9 cellular contexts compared by ENCODE assay signal in genomic region chr1:45327644-45328515, GRCh38. TPM values are rescaled to one million over a fixed set of nuclear protein-coding genes. Genes with fewer than 3 reads are reported as not detected.
DNase-seq lines count a peak whose midpoint lies in the region; ATAC-seq and TF ChIP-seq lines count a peak whose summit lies in the region.
"Had no signal": no experiment of that assay in that cellular context is flagged by ENCODE, and none has a peak within 500 bp of the region (broad histone marks: within the 10 kb centered on the region; RNA-seq: fewer than 3 reads in every experiment).

No MANE protein-coding gene starts in this region.

- POLR2A ChIA-PET in T-cell (lab: Charles Lee) = interaction anchor here (1.0 to 2.3 kb wide), 2 partner anchors 12 kb away, joined by 3 to 8 read pairs; partner anchors contain the start of genes MUTYH (in 2 of the 2) and TOE1 (in 2 of the 2)
- POLR2A ChIA-PET in HEK293T (lab: Yijun Ruan, JAX) = interaction anchor here (0.6 to 7.0 kb wide), 3 partner anchors 9 to 16 kb away, joined by 3 to 61 read pairs (median 4); partner anchors contain the start of genes MUTYH and TOE1

- no peaks in the 10 kb centered on the region; the same call in 1 of the 2 replicates for H3K4me1 ChIP-seq in BE2C

- ATAC-seq in T-cell (replicated peaks in 1 of 4) (peak in 1 of 4 experiments; percentile 7), left colon (peak; percentile 26), GM21381 (IDR thresholded peaks at IDR 0.05; ENCODE audit: unreplicated experiment) (no peak)

- DNase-seq in BE2C (no peak), GM12864 (ENCODE audit: low read depth) (no peak), T-cell (no peak), left colon (no peak), activated gamma-delta T cell (lab: John Stamatoyannopoulos, UW) (no peak), GF-D8 (lab: John Stamatoyannopoulos, UW) (no peak), HEK293T (ENCODE audit: extremely low spot score) (no peak)
- DNase-seq: SW 1271 had no signal

- no peaks in the 10 kb centered on the region for H3K9me3 ChIP-seq in BE2C

- peaks cover 6 to 12% (median 12%) of the 10 kb centered on the region in 3 donors for H3K4me1 Mint-ChIP-seq in T-cell

- intact Hi-C loops in left colon (cut with DNase I, micrococcal nuclease) = no loop called here

- peak overlapping the region; percentile 62 to 80 (median 79) for H3K4me3 Mint-ChIP-seq in T-cell

- H3K36me3 Mint-ChIP-seq in T-cell = peaks cover 14% of the 10 kb centered on the region

- no peaks in the 10 kb centered on the region for H3K36me3 ChIP-seq in BE2C

- no peaks in the 10 kb centered on the region for H3K9me3 Mint-ChIP-seq in T-cell

- no peaks in the 10 kb centered on the region for H3K27me3 ChIP-seq in BE2C

- no peaks in the 10 kb centered on the region for H3K27me3 Mint-ChIP-seq in T-cell

- peak overlapping the region in 1 of 2 donors; percentile 22 for H3K27ac Mint-ChIP-seq in T-cell

- peak overlapping the region; percentile 24 for H3K4me3 ChIP-seq in BE2C (ENCODE audit: low read depth, low read length)
- H3K4me3 ChIP-seq in GM12864 (ENCODE audit: low read depth, low read length) = peak overlapping the region; percentile 78

- CTCF ChIA-PET in T-cell (lab: Charles Lee) (interaction anchor here in 1 of 2 donors (1.7 kb wide), 1 partner anchor 24 kb away, joined by 8 read pairs; no protein-coding TSS in a partner anchor), HEK293T (lab: Yijun Ruan, JAX) (no interaction called here)

- TF ChIP-seq CTCF in BE2C (IDR thresholded peaks at IDR 0.05; ENCODE audit: low read depth, low read length) (no peak), GM12864 (IDR thresholded peaks at IDR 0.05; ENCODE audit: low read depth, low read length, missing control alignments) (no peak)

TF ChIP-seq in HEK293T, 16 proteins besides CTCF, POLR2A, EP300 and RAD21:
- TF ChIP-seq BHLHE40 (IDR thresholded peaks at IDR 0.05; ENCODE audit: borderline replicate concordance) (no peak), TARDBP (IDR thresholded peaks at IDR 0.05) (no peak), PKNOX1 (IDR thresholded peaks at IDR 0.05) (no peak), SUZ12 (IDR thresholded peaks at IDR 0.05) (no peak), ARNT (IDR thresholded peaks at IDR 0.05) (no peak), CTBP1 (IDR thresholded peaks at IDR 0.05; ENCODE audit: borderline replicate concordance) (no peak), FOXK2 (IDR thresholded peaks at IDR 0.05) (no peak), ELF4 (IDR thresholded peaks at IDR 0.05) (no peak), HDGF (IDR thresholded peaks at IDR 0.05; ENCODE audit: borderline replicate concordance) (no peak), ZNF384 (IDR thresholded peaks at IDR 0.05) (no peak)

RNA-seq across cellular contexts. Expression of gene HPDL, which starts 1.2 kb away (rescaled TPM):
- polyA plus RNA-seq in BE2C (2012; ENCODE audit: insufficient read depth, insufficient read length, low read depth) = 6.4 TPM
- 1 to 10 TPM in 3 of 5 donors, under 1 TPM in 2; 0.21 to 2.0 (median 1.4) TPM for total RNA-seq in T-cell
- total RNA-seq in left colon = 10 to 100 TPM in 1 of 2 donors, 1 to 10 TPM in 1; 3.6 to 11.4 TPM

RNA-seq across cellular contexts. Expression of gene TOE1, which starts 12.1 kb away (rescaled TPM):
- 16.9 TPM for polyA plus RNA-seq in BE2C (2012; ENCODE audit: insufficient read depth, insufficient read length, low read depth)
- total RNA-seq in T-cell (10 to 100 TPM; 16.8 to 50.0 (median 19.8) TPM), left colon (10 to 100 TPM in 1 of 2 donors, 1 to 10 TPM in 1; 9.5 to 12.6 TPM)

RNA-seq across cellular contexts. Expression of gene MUTYH, which starts 12.4 kb away (rescaled TPM):
- polyA plus RNA-seq in BE2C (2012; ENCODE audit: insufficient read depth, insufficient read length, low read depth) = 41.3 TPM
- 10 to 100 TPM; 60.2 to 71.0 (median 68.4) TPM for total RNA-seq in T-cell
- 10 to 100 TPM; 28.1 to 29.1 TPM for total RNA-seq in left colon
